In genomic region chr11:35101223-35101622, GRCh38 we compare ENCODE assay signal across 27 cellular contexts. TPM values are rescaled to one million over a fixed set of nuclear protein-coding genes. Genes with fewer than 3 reads are reported as not detected.
DNase-seq lines count a peak whose midpoint lies in the region; ATAC-seq, FAIRE-seq and TF ChIP-seq lines count a peak whose summit lies in the region.
"Had no signal": no experiment of that assay in that cellular context is flagged by ENCODE, and none has a peak within 500 bp of the region (broad histone marks: within the 10 kb centered on the region; RNA-seq: fewer than 3 reads in every experiment).

No MANE protein-coding gene starts in this region.

- H3K9me3 Mint-ChIP-seq in WTC11, result peaks cover 4% of the 10 kb centered on the region; the same call in 1 of the 2 replicates
- no peaks in the 10 kb centered on the region for H3K9me3 Mint-ChIP-seq in stimulated activated naive B cell treated with anti-CD40 and anti-IgM and Interleukin-4, amounts not matched to agents 10 μg/mL and 1 μg/mL and 100 μg/mL, for 72 hours
- H3K9me3 Mint-ChIP-seq: brain; CD8-positive, alpha-beta T cell had no signal

- H3K27me3 ChIP-seq in gastroesophageal sphincter, result no peaks in the 10 kb centered on the region
- H3K27me3 ChIP-seq: heart left ventricle, thyroid gland had no signal

- H3K4me1 ChIP-seq in gastroesophageal sphincter, result peaks cover 4 to 75% (median 18%) of the 10 kb centered on the region in 3 donors
- H3K4me1 ChIP-seq: prostate gland had no signal

- no peaks in the 10 kb centered on the region for H3K36me3 Mint-ChIP-seq in WTC11
- H3K36me3 Mint-ChIP-seq in stimulated activated naive B cell treated with anti-CD40 and anti-IgM and Interleukin-4, amounts not matched to agents 10 μg/mL and 1 μg/mL and 100 μg/mL, for 72 hours, result peaks cover 0 to 3% of the 10 kb centered on the region in 2 donors
- H3K36me3 Mint-ChIP-seq: brain; CD8-positive, alpha-beta T cell; memory B cell had no signal

- WGBS in gastroesophageal sphincter (ENCODE audit: low coverage in 1 of 2), 2 donors, result 69 to 75% methylated on average over 2 of the region's 3 CpGs

- no peaks in the 10 kb centered on the region for H3K36me3 ChIP-seq in gastroesophageal sphincter
- H3K36me3 ChIP-seq: heart left ventricle, prostate gland, thyroid gland had no signal

- CTCF ChIA-PET in WTC11 (lab: Charles Lee), result no interaction called here
- CTCF ChIA-PET in RWPE1 (lab: Yijun Ruan, JAX), result no interaction called here

- H3K27ac ChIP-seq in gastroesophageal sphincter, result peak overlapping the region in 3 of 4 donors; percentile 81 to 86 (median 83)
- no peak overlapping the region for H3K27ac ChIP-seq in RWPE1
- H3K27ac ChIP-seq: PC-9, prostate gland had no signal

- DNase-seq in GM12892 (ENCODE audit: insufficient read length), result no peak
- no peak for DNase-seq in WTC11 (ENCODE audit: low spot score)
- DNase-seq in stimulated activated naive B cell treated with anti-CD40 and anti-IgM and Interleukin-4, amounts not matched to agents 10 μg/mL and 1 μg/mL and 100 μg/mL, for 72 hours, result no peak
- DNase-seq in NCI-H2171 (lab: John Stamatoyannopoulos, UW), result no peak
- DNase-seq in RWPE1 (ENCODE audit: low spot score), result no peak
- DNase-seq in NCI-H1930 (lab: John Stamatoyannopoulos, UW), result no peak
- no peak for DNase-seq in GM19240 (ENCODE audit: insufficient read length, low spot score)
- DNase-seq: activated CD4-positive, alpha-beta T cell treated with anti-CD3 and anti-CD28 coated beads for 4 hours; activated T-cell treated with anti-CD3 and anti-CD28 coated beads, Interleukin-2, amount 50 U/mL, for 1 hour; CD8-positive, alpha-beta T cell; DMS 273 treated with DMSO at 0.1 percent for 48 hours; HCEC 1CT; heart left ventricle; KBM-7; NCI-H1436; NCI-H2107; NCI-H510A treated with DMSO at 0.1 percent for 48 hours; PC-9; SHP77 treated with DMSO at 0.1 percent for 48 hours; stimulated activated naive CD4-positive, alpha-beta T cell treated with Interleukin-2 at 50 U/mL for 16 hours; thyroid gland had no signal

- peak; percentile 27 for FAIRE-seq in GM12892 (lab: Jason Lieb, UNC)

- H3K4me3 ChIP-seq in gastroesophageal sphincter, result no peak overlapping the region
- H3K4me3 ChIP-seq: heart left ventricle, PC-9, prostate gland, thyroid gland had no signal

- no peaks in the 10 kb centered on the region for H3K4me1 Mint-ChIP-seq in WTC11
- H3K4me1 Mint-ChIP-seq in stimulated activated naive B cell treated with anti-CD40 and anti-IgM and Interleukin-4, amounts not matched to agents 10 μg/mL and 1 μg/mL and 100 μg/mL, for 72 hours, result peaks cover 11 to 18% of the 10 kb centered on the region in 2 donors

- TF ChIP-seq CTCF in WTC11 (IDR thresholded peaks at IDR 0.05) (no peak), gastroesophageal sphincter (IDR thresholded peaks at IDR 0.05) (no peak), RWPE1 (conservative IDR thresholded peaks at IDR 0.05; ENCODE audit: low read depth) (no peak)

- H3K27me3 Mint-ChIP-seq in WTC11 (ENCODE audit: low read depth), result no peaks in the 10 kb centered on the region; the same call in 1 of the 2 replicates
- no peaks in the 10 kb centered on the region for H3K27me3 Mint-ChIP-seq in stimulated activated naive B cell treated with anti-CD40 and anti-IgM and Interleukin-4, amounts not matched to agents 10 μg/mL and 1 μg/mL and 100 μg/mL, for 72 hours
- H3K27me3 Mint-ChIP-seq: B cell, memory B cell had no signal

- ATAC-seq in WTC11 (no peak), gastroesophageal sphincter (no peak)
- ATAC-seq in stimulated activated naive B cell treated with anti-CD40 and anti-IgM and Interleukin-4, amounts not matched to agents 10 μg/mL and 1 μg/mL and 100 μg/mL, for 72 hours (replicated peaks), result no peak
- ATAC-seq: CD8-positive, alpha-beta T cell; heart left ventricle had no signal

- H3K27ac Mint-ChIP-seq in WTC11, result no peak overlapping the region
- H3K27ac Mint-ChIP-seq in stimulated activated naive B cell treated with anti-CD40 and anti-IgM and Interleukin-4, amounts not matched to agents 10 μg/mL and 1 μg/mL and 100 μg/mL, for 72 hours, result peak overlapping the region; percentile 31
- H3K27ac Mint-ChIP-seq: B cell; brain; CD8-positive, alpha-beta T cell; memory B cell; T-helper 2 cell treated with Interferon-gamma antibody and Interleukin-4, amounts not matched to agents 5 μg/mL and 100 μg/mL, for 36 hours had no signal

- no peak overlapping the region for H3K4me3 Mint-ChIP-seq in WTC11
- no peak overlapping the region for H3K4me3 Mint-ChIP-seq in stimulated activated naive B cell treated with anti-CD40 and anti-IgM and Interleukin-4, amounts not matched to agents 10 μg/mL and 1 μg/mL and 100 μg/mL, for 72 hours
- H3K4me3 Mint-ChIP-seq: B cell; brain; CD8-positive, alpha-beta T cell; memory B cell; T-helper 2 cell treated with Interferon-gamma antibody and Interleukin-4, amounts not matched to agents 5 μg/mL and 100 μg/mL, for 36 hours had no signal

- H3K9me3 ChIP-seq in gastroesophageal sphincter, result no peaks in the 10 kb centered on the region
- H3K9me3 ChIP-seq: heart left ventricle, prostate gland, thyroid gland had no signal

- POLR2A ChIA-PET in WTC11 (lab: Charles Lee) (no interaction called here), RWPE1 (lab: Yijun Ruan, JAX; ENCODE audit: low non-redundant PET) (no interaction called here)

- no peak for TF ChIP-seq POLR2A in GM12892 (IDR thresholded peaks at IDR 0.05; ENCODE audit: low read depth, low read length)
- no peak for TF ChIP-seq POLR2A in gastroesophageal sphincter (IDR thresholded peaks at IDR 0.05)

- no peak for TF ChIP-seq EP300 in gastroesophageal sphincter (IDR thresholded peaks at IDR 0.05)

TF ChIP-seq in WTC11, 78 proteins besides CTCF, POLR2A, EP300 and RAD21:
- TF ChIP-seq FOXK1 (CRISPR knock-in tag; IDR thresholded peaks at IDR 0.05), result no peak
- no peak for TF ChIP-seq MXD4 (CRISPR knock-in tag; IDR thresholded peaks at IDR 0.05; ENCODE audit: borderline replicate concordance)
- TF ChIP-seq ZNF121 (CRISPR knock-in tag; IDR thresholded peaks at IDR 0.05), result no peak
- TF ChIP-seq GABPB1 (CRISPR knock-in tag; IDR thresholded peaks at IDR 0.05), result 0 out of 2 replicates have a peak, but pooled peaks have one; percentile 23

RNA-seq across cellular contexts. Expression of gene CD44, which starts 37.7 kb away (rescaled TPM):
- 449 TPM for polyA plus RNA-seq in GM12892 (2012; ENCODE audit: missing spikeins)
- total RNA-seq in WTC11 (2021) (9.6 to 12.0 TPM (median 10.3 TPM) in 3 replicates), gastroesophageal sphincter (100 to 1,000 TPM; 211 to 319 (median 266) TPM)

Comparison
In these comparisons a context has a peak if more than half of its experiments do, and no peak if none do; other contexts are left out.
1. RNA of gene CD44, which starts 37.7 kb away (total RNA-seq): 211 to 319 TPM in gastroesophageal sphincter; 9.6 to 12.0 TPM in WTC11; every median in the first group is over 10 times any median in the second.